In the genomic region with DNA sequence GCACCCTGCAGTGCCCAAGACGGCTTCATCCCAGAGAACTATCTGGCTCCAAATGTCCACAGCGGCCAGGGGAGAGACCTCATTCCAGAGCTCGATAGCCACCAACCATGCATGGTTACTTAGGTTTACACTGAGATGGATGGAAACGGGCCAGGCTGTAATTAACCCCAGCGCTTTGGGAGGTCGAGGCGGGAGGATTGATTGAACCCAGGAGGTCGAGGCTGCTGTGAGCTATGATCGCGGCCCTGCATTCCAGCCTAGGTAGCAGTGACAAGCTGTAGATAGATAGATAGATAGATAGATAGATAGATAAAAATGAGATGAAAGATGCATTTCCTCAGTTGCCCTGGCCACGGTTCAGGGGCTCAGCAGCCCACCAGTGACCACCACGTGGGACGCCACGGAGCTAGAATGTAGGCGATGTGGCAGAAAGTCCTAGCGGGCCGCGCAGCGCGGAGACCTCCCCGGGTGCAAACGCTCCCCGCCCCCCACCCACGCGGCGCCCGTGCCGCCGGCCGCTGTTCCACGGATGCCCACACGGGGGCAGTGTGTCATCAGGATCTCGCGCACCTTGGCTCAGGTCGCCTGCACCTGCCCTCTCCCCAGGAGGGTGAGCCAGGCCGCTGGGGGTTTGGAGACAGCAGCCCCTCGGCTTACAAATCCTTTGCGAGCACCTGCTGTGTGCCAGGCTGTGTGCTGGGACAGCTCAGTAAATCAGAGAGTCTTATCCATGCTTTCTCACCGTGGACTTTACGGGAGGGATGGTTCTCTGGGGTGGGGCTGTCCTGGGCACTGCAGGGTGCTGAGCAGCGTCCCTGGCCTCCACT, we compare ENCODE assay signal across 1 cellular context.
A peak's percentile ranks its signal among the peaks of the same experiment; 100 is the strongest.
TF ChIP-seq lines count a peak whose summit lies in the region.

No MANE protein-coding gene starts in this region.

TF ChIP-seq in H1, 55 proteins besides CTCF, POLR2A, EP300 and RAD21:
- TF ChIP-seq CREB1 (IDR thresholded peaks at IDR 0.05) (peak; percentile 30; the same call in 1 of the 2 replicates), TBP (IDR thresholded peaks at IDR 0.05; ENCODE audit: low read depth, low read length) (no peak), JUN (IDR thresholded peaks at IDR 0.05; ENCODE audit: low read depth, low read length) (no peak), EZH2 (IDR thresholded peaks at IDR 0.05; ENCODE audit: low read depth, low read length, severe bottlenecking) (no peak), BACH1 (IDR thresholded peaks at IDR 0.05; ENCODE audit: low read length) (peak; percentile 70), SAP30 (IDR thresholded peaks at IDR 0.05; ENCODE audit: insufficient read depth, insufficient replicate concordance, low read length) (no peak), SP1 (IDR thresholded peaks at IDR 0.05; ENCODE audit: low read depth, low read length) (no peak), TCF12 (IDR thresholded peaks at IDR 0.05; ENCODE audit: low read depth, low read length) (peak; percentile 89), CHD2 (IDR thresholded peaks at IDR 0.05; ENCODE audit: low read length) (peak; percentile 67; the same call in 1 of the 2 replicates), TEAD4 (IDR thresholded peaks at IDR 0.05; ENCODE audit: low read depth, low read length) (0 out of 2 replicates have a peak, but pooled peaks have one; percentile 13), GABPA (IDR thresholded peaks at IDR 0.05; ENCODE audit: borderline replicate concordance, insufficient read depth, low read length) (peak; percentile 58; the same call in 1 of the 2 replicates), EGR1 (IDR thresholded peaks at IDR 0.05; ENCODE audit: borderline replicate concordance, low read depth, low read length) (peak; percentile 91), PHF8 (conservative IDR thresholded peaks at IDR 0.05; ENCODE audit: low read depth, low read length) (no peak), SIN3A (conservative IDR thresholded peaks at IDR 0.05 in 1 of 2, IDR thresholded peaks at IDR 0.05 in 1 of 2; ENCODE audit: low read depth in 1 of 2, low read length in 2 of 2) (peak in 1 of 2 experiments; percentile 53; a peak in 1 of 4 replicates), KDM1A (IDR thresholded peaks at IDR 0.05; ENCODE audit: borderline replicate concordance, low read length) (no peak), YY1 (IDR thresholded peaks at IDR 0.05; ENCODE audit: low read depth, low read length) (no peak), RXRA (IDR thresholded peaks at IDR 0.05; ENCODE audit: insufficient read depth, low read depth, low read length) (no peak)
- TF ChIP-seq, protein P1, sequence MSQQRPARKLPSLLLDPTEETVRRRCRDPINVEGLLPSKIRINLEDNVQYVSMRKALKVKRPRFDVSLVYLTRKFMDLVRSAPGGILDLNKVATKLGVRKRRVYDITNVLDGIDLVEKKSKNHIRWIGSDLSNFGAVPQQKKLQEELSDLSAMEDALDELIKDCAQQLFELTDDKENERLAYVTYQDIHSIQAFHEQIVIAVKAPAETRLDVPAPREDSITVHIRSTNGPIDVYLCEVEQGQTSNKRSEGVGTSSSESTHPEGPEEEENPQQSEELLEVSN (IDR thresholded peaks at IDR 0.05): 0 out of 2 replicates have a peak, but pooled peaks have one; percentile 20
- TF ChIP-seq, protein P2, sequence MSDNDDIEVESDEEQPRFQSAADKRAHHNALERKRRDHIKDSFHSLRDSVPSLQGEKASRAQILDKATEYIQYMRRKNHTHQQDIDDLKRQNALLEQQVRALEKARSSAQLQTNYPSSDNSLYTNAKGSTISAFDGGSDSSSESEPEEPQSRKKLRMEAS (IDR thresholded peaks at IDR 0.05): peak; percentile 84
